8 cellular contexts compared by ENCODE assay signal in genomic region chr6:104682722-104683643, GRCh38.
A peak's percentile ranks its signal among the peaks of the same experiment; 100 is the strongest.
DNase-seq lines count a peak whose midpoint lies in the region; ATAC-seq, FAIRE-seq and TF ChIP-seq lines count a peak whose summit lies in the region.

No MANE protein-coding gene starts in this region.

- H3K4me1 Mint-ChIP-seq in CD14-positive monocyte = peaks cover 4% of the 10 kb centered on the region
- H3K4me1 Mint-ChIP-seq in activated T-helper 17 cell treated with anti-CD3 and anti-CD28 coated beads, Interleukin-2, amount 50 U/mL, for 72 hours = peaks cover under 1% of the 10 kb centered on the region

- peak; percentile 73 for ATAC-seq in HG03196 (IDR thresholded peaks at IDR 0.05; ENCODE audit: unreplicated experiment)
- ATAC-seq in activated T-helper 17 cell treated with anti-CD3 and anti-CD28 coated beads, Interleukin-2, amount 50 U/mL, for 72 hours (replicated peaks) = peak; percentile 66
- ATAC-seq in Right ventricle myocardium superior (ENCODE audit: poor library complexity) = no peak

- H3K27me3 ChIP-seq in smooth muscle cell (ENCODE audit: low read depth) = no peaks in the 10 kb centered on the region

- no peaks in the 10 kb centered on the region for H4K20me1 ChIP-seq in smooth muscle cell (ENCODE audit: low read depth)

- peak overlapping the region; percentile 9 for H2AFZ ChIP-seq in smooth muscle cell (ENCODE audit: low read depth)

- H3K27ac ChIP-seq in smooth muscle cell (ENCODE audit: low read depth) = no peak overlapping the region

- intact Hi-C loops in CD14-positive monocyte (cut with micrococcal nuclease) = no loop called here
- intact Hi-C loops in Right ventricle myocardium superior (cut with DNase I) = no loop called here

- no peak overlapping the region for H3K4me3 ChIP-seq in smooth muscle cell

- no peaks in the 10 kb centered on the region for H3K36me3 ChIP-seq in smooth muscle cell (ENCODE audit: low read depth)

- no peaks in the 10 kb centered on the region for H3K79me2 ChIP-seq in smooth muscle cell (ENCODE audit: low read depth)

- TF ChIP-seq CTCF in CD14-positive monocyte (IDR thresholded peaks at IDR 0.05) (peak; percentile 94), smooth muscle cell (IDR thresholded peaks at IDR 0.05; ENCODE audit: borderline replicate concordance, insufficient read depth, poor library complexity, severe bottlenecking) (peak; percentile 85)

- H3K9ac ChIP-seq in smooth muscle cell (ENCODE audit: low read depth) = no peak overlapping the region

- FAIRE-seq in RCC 7860 (lab: Jason Lieb, UNC) = peak; percentile 34

- no peaks in the 10 kb centered on the region for H3F3A ChIP-seq in smooth muscle cell (ENCODE audit: low read depth)

- H3K27me3 Mint-ChIP-seq in CD14-positive monocyte (ENCODE audit: low read depth in 3 of 3) = no peaks in the 10 kb centered on the region
- H3K27me3 Mint-ChIP-seq in activated T-helper 17 cell treated with anti-CD3 and anti-CD28 coated beads, Interleukin-2, amount 50 U/mL, for 72 hours = no peaks in the 10 kb centered on the region

- H3K36me3 Mint-ChIP-seq in CD14-positive monocyte = no peaks in the 10 kb centered on the region
- H3K36me3 Mint-ChIP-seq in activated T-helper 17 cell treated with anti-CD3 and anti-CD28 coated beads, Interleukin-2, amount 50 U/mL, for 72 hours (ENCODE audit: low read depth) = no peaks in the 10 kb centered on the region

- H3K4me3 Mint-ChIP-seq in CD14-positive monocyte = no peak overlapping the region
- H3K4me3 Mint-ChIP-seq in activated T-helper 17 cell treated with anti-CD3 and anti-CD28 coated beads, Interleukin-2, amount 50 U/mL, for 72 hours = peak overlapping the region; percentile 17

- H3K9me3 Mint-ChIP-seq in CD14-positive monocyte = peaks cover 0 to 3% (median 2%) of the 10 kb centered on the region in 7 donors
- no peaks in the 10 kb centered on the region for H3K9me3 Mint-ChIP-seq in activated T-helper 17 cell treated with anti-CD3 and anti-CD28 coated beads, Interleukin-2, amount 50 U/mL, for 72 hours

- WGBS in smooth muscle cell (ENCODE audit: low lambda C conversion rate) = 66% methylated on average over 15 of the region's 15 CpGs

- H3K4me2 ChIP-seq in smooth muscle cell = peak overlapping the region; percentile 7

- DNase-seq in CD14-positive monocyte (ENCODE audit: low spot score) (no peak), GM19238 (ENCODE audit: insufficient read length, low spot score) (peak; percentile 39), RCC 7860 (ENCODE audit: low spot score) (peak; percentile 46), Right ventricle myocardium superior (peak; percentile 75), smooth muscle cell (lab: John Stamatoyannopoulos, UW; ENCODE audit: unreplicated experiment) (no peak), NCI-H2107 treated with DMSO at 0.1 percent for 48 hours (lab: John Stamatoyannopoulos, UW; ENCODE audit: unreplicated experiment) (no peak)

- H3K27ac Mint-ChIP-seq in CD14-positive monocyte = no peak overlapping the region
- H3K27ac Mint-ChIP-seq in activated T-helper 17 cell treated with anti-CD3 and anti-CD28 coated beads, Interleukin-2, amount 50 U/mL, for 72 hours = peak overlapping the region; percentile 49

- H3K4me1 ChIP-seq in smooth muscle cell (ENCODE audit: low read depth) = peaks cover 2% of the 10 kb centered on the region

- peaks cover 3% of the 10 kb centered on the region for H3K9me3 ChIP-seq in smooth muscle cell (replicated peaks; ENCODE audit: low read depth)

Comparison
In these comparisons a context has a peak if more than half of its experiments do, and no peak if none do; other contexts are left out.
1. DNase-seq: peak in GM19238 (single experiment), RCC 7860 (single experiment) and Right ventricle myocardium superior (single experiment); none in CD14-positive monocyte (single experiment), smooth muscle cell (single experiment) and NCI-H2107 treated with DMSO at 0.1 percent for 48 hours (single experiment).